Comparison of ENCODE assay signal across 10 cellular contexts in genomic region chr17:12022310-12022709, GRCh38. TPM values are rescaled to one million over a fixed set of nuclear protein-coding genes. Genes with fewer than 3 reads are reported as not detected.
DNase-seq lines count a peak whose midpoint lies in the region; ATAC-seq, FAIRE-seq and TF ChIP-seq lines count a peak whose summit lies in the region.
"Had no signal": no experiment of that assay in that cellular context is flagged by ENCODE, and none has a peak within 500 bp of the region (broad histone marks: within the 10 kb centered on the region; RNA-seq: fewer than 3 reads in every experiment).

No MANE protein-coding gene starts in this region.

- H3K4me3 Mint-ChIP-seq in T-helper 1 cell treated with Interleukin-12 subunit alpha and Interleukin-12 subunit beta and Interleukin-4 antibody, amounts not matched to agents 30 μg/mL and 1 μg/mL, for 36 hours: peak overlapping the region; percentile 65

- H3K27ac Mint-ChIP-seq in T-helper 1 cell treated with Interleukin-12 subunit alpha and Interleukin-12 subunit beta and Interleukin-4 antibody, amounts not matched to agents 30 μg/mL and 1 μg/mL, for 36 hours: no peak overlapping the region

- H4K8ac ChIP-seq in trophoblast cell (ENCODE audit: low read depth, low read length): no peak overlapping the region

- H4K20me1 ChIP-seq in PC-3 (ENCODE audit: low read length) (peaks cover 50% of the 10 kb centered on the region), endothelial cell of umbilical vein (replicated peaks; ENCODE audit: control insufficient read depth, extremely low read depth, insufficient read depth, low read length) (peaks cover 5% of the 10 kb centered on the region)

- CTCF ChIA-PET in PC-3 (lab: Charles Lee) (no interaction called here), endothelial cell of umbilical vein (lab: Charles Lee) (interaction anchor here (1.0 to 1.6 kb wide), 3 partner anchors 13 to 25 kb away, joined by 3 to 5 read pairs (median 3); partner anchors contain the start of gene ZNF18)

- H3K23ac ChIP-seq in trophoblast cell (ENCODE audit: low read length): no peak overlapping the region

- H2AFZ ChIP-seq in PC-3 (ENCODE audit: low read length) (no peak overlapping the region), endothelial cell of umbilical vein (ENCODE audit: low read depth, low read length) (no peak overlapping the region), trophoblast cell (ENCODE audit: insufficient read depth, low read length, poor library complexity) (no peak overlapping the region)

- H3K4ac ChIP-seq in trophoblast cell (ENCODE audit: low read depth, low read length): peak overlapping the region; percentile 86

- H3K9me3 Mint-ChIP-seq in T-helper 1 cell treated with Interleukin-12 subunit alpha and Interleukin-12 subunit beta and Interleukin-4 antibody, amounts not matched to agents 30 μg/mL and 1 μg/mL, for 36 hours: no peaks in the 10 kb centered on the region

- no peak overlapping the region for H2AK5ac ChIP-seq in trophoblast cell (ENCODE audit: low read length)

- H3K79me1 ChIP-seq in trophoblast cell (ENCODE audit: low read length): peaks cover 4% of the 10 kb centered on the region

- H3K9me2 ChIP-seq in PC-3 (replicated peaks; ENCODE audit: low read length): no peaks in the 10 kb centered on the region

- peaks cover 3% of the 10 kb centered on the region for H3F3A ChIP-seq in PC-3 (ENCODE audit: low read length, unreplicated experiment)

- no peak overlapping the region for H2BK120ac ChIP-seq in trophoblast cell (ENCODE audit: insufficient read depth, low read length, poor library complexity)

- H3K9me3 ChIP-seq in PC-3 (ENCODE audit: low read length): no peaks in the 10 kb centered on the region
- H3K9me3 ChIP-seq in endothelial cell of umbilical vein (replicated peaks; ENCODE audit: control insufficient read depth, insufficient read depth, low read length): no peaks in the 10 kb centered on the region
- H3K9me3 ChIP-seq in trophoblast cell (ENCODE audit: insufficient read depth, low read depth, low read length): no peaks in the 10 kb centered on the region

- DNase-seq in T-helper 1 cell (no peak), PC-3 (no peak), endothelial cell of umbilical vein (ENCODE audit: low read depth, low spot score) (no peak), trophoblast cell (no peak), NCI-H510A (lab: John Stamatoyannopoulos, UW) (no peak), OCI-M2 (lab: John Stamatoyannopoulos, UW; ENCODE audit: unreplicated experiment) (no peak), D341Med (ENCODE audit: low spot score) (no peak)
- DNase-seq: NCI-H524, WERI-Rb-1 had no signal

- H3K27me3 Mint-ChIP-seq in T-helper 1 cell treated with Interleukin-12 subunit alpha and Interleukin-12 subunit beta and Interleukin-4 antibody, amounts not matched to agents 30 μg/mL and 1 μg/mL, for 36 hours (ENCODE audit: low read depth): peaks cover 17% of the 10 kb centered on the region

- peak overlapping the region; percentile 81 for H3K4me2 ChIP-seq in PC-3 (ENCODE audit: low read length)
- peak overlapping the region; percentile 76 for H3K4me2 ChIP-seq in endothelial cell of umbilical vein (ENCODE audit: insufficient read depth, low read length)
- no peak overlapping the region for H3K4me2 ChIP-seq in trophoblast cell (ENCODE audit: low read length)

- H3K4me1 ChIP-seq in PC-3 (ENCODE audit: insufficient read depth, low read length) (peaks cover 49% of the 10 kb centered on the region), endothelial cell of umbilical vein (ENCODE audit: control insufficient read depth, extremely low read depth, insufficient read depth, low read length) (peaks cover 11% of the 10 kb centered on the region), trophoblast cell (ENCODE audit: control insufficient read depth in 1 of 2, insufficient read depth in 2 of 2, low read length in 2 of 2) (peaks cover 0 to 5% of the 10 kb centered on the region in 2 experiments)

- H3K9me1 ChIP-seq in endothelial cell of umbilical vein (replicated peaks; ENCODE audit: control insufficient read depth, extremely low read depth, insufficient read depth, low read length): no peaks in the 10 kb centered on the region

- no peak for TF ChIP-seq POLR2A in endothelial cell of umbilical vein (IDR thresholded peaks at IDR 0.05; ENCODE audit: low read depth, low read length)

- peaks cover 63% of the 10 kb centered on the region for H3K79me2 ChIP-seq in PC-3 (ENCODE audit: low read length)
- H3K79me2 ChIP-seq in endothelial cell of umbilical vein (ENCODE audit: control insufficient read depth, insufficient read depth, low read length): peaks cover 49% of the 10 kb centered on the region
- H3K79me2 ChIP-seq in trophoblast cell (ENCODE audit: control insufficient read depth, insufficient read depth, low read length, poor library complexity): peaks cover 12% of the 10 kb centered on the region

- dilution Hi-C loops in endothelial cell of umbilical vein (cut with MboI; ENCODE audit: extremely low pct_ligation_motif_present, low sequenced_read_pairs): no loop called here

- H3K27me3 ChIP-seq in PC-3 (ENCODE audit: low read length) (no peaks in the 10 kb centered on the region), endothelial cell of umbilical vein (ENCODE audit: control insufficient read depth in 2 of 2, insufficient read depth in 2 of 2, low read length in 2 of 2) (peaks cover 3 to 5% of the 10 kb centered on the region in 2 experiments), trophoblast cell (ENCODE audit: insufficient read depth, low read length) (no peaks in the 10 kb centered on the region)

- no peaks in the 10 kb centered on the region for H3K36me3 Mint-ChIP-seq in T-helper 1 cell treated with Interleukin-12 subunit alpha and Interleukin-12 subunit beta and Interleukin-4 antibody, amounts not matched to agents 30 μg/mL and 1 μg/mL, for 36 hours (ENCODE audit: low read depth)

- H2BK12ac ChIP-seq in trophoblast cell (ENCODE audit: low read length): no peak overlapping the region

- FAIRE-seq in endothelial cell of umbilical vein (lab: Jason Lieb, UNC): no peak

- no peak overlapping the region for H3K14ac ChIP-seq in trophoblast cell (ENCODE audit: low read length)

- POLR2A ChIA-PET in PC-3 (lab: Charles Lee; ENCODE audit: unreplicated experiment): interaction anchor here (0.7 kb wide), 1 partner anchor 25 kb away, joined by 4 read pairs; the partner anchor contains the start of gene ZNF18
- POLR2A ChIA-PET in endothelial cell of umbilical vein (lab: Charles Lee): interaction anchor here (0.7 to 1.2 kb wide), 2 partner anchors 25 to 31 kb away, joined by 8 to 11 read pairs; partner anchors contain the start of gene ZNF18

- H3K4me3 ChIP-seq in PC-3 (ENCODE audit: low read length): peak overlapping the region; percentile 83
- no peak overlapping the region for H3K4me3 ChIP-seq in endothelial cell of umbilical vein (replicated peaks in 1 of 3; ENCODE audit: insufficient read depth in 1 of 3, low read depth in 1 of 3, low read length in 3 of 3)
- H3K4me3 ChIP-seq in trophoblast cell (ENCODE audit: low read depth, low read length): no peak overlapping the region

- no peak overlapping the region for H4K12ac ChIP-seq in trophoblast cell (ENCODE audit: low read depth, low read length)

- H2BK5ac ChIP-seq in trophoblast cell (ENCODE audit: low read depth, low read length, poor library complexity): no peak overlapping the region

- H3K36me3 ChIP-seq in PC-3 (ENCODE audit: low read depth, low read length) (peaks cover 6% of the 10 kb centered on the region), endothelial cell of umbilical vein (ENCODE audit: control insufficient read depth in 2 of 2, extremely low read depth in 1 of 2, insufficient read depth in 2 of 2, low read length in 2 of 2) (no peaks in the 10 kb centered on the region), trophoblast cell (ENCODE audit: control insufficient read depth in 1 of 2, insufficient read depth in 2 of 2, low read length in 2 of 2) (peaks cover 0 to 2% of the 10 kb centered on the region in 2 experiments)
- H3K36me3 ChIP-seq: WERI-Rb-1 had no signal

- H3K27ac ChIP-seq in PC-3 (ENCODE audit: low read length): no peak overlapping the region
- no peak overlapping the region for H3K27ac ChIP-seq in endothelial cell of umbilical vein (ENCODE audit: insufficient read depth, low read depth, low read length)
- H3K27ac ChIP-seq in trophoblast cell (ENCODE audit: low read depth, low read length): no peak overlapping the region
- H3K27ac ChIP-seq: WERI-Rb-1 had no signal

- H3K9ac ChIP-seq in PC-3 (ENCODE audit: low read length) (peak overlapping the region; percentile 83; the same call in 1 of the 2 replicates), endothelial cell of umbilical vein (replicated peaks; ENCODE audit: extremely low read depth, insufficient read depth, low read length) (no peak overlapping the region), trophoblast cell (ENCODE audit: low read length) (no peak overlapping the region)

- H4K91ac ChIP-seq in trophoblast cell (ENCODE audit: low read depth, low read length): no peak overlapping the region

- TF ChIP-seq CTCF in PC-3 (conservative IDR thresholded peaks at IDR 0.05; ENCODE audit: low read depth, low read length) (no peak), endothelial cell of umbilical vein (IDR thresholded peaks at IDR 0.05; ENCODE audit: extremely low read depth in 1 of 2, insufficient read depth in 1 of 2, low read depth in 1 of 2, low read length in 2 of 2) (no peak)

- no CpG with 5 or more reads among the region's 2 CpGs for WGBS in trophoblast cell (ENCODE audit: extremely low coverage, insufficient coverage, insufficient read length)

- H3K4me1 Mint-ChIP-seq in T-helper 1 cell treated with Interleukin-12 subunit alpha and Interleukin-12 subunit beta and Interleukin-4 antibody, amounts not matched to agents 30 μg/mL and 1 μg/mL, for 36 hours (ENCODE audit: low read depth): peaks cover 24% of the 10 kb centered on the region

- ATAC-seq in PC-3: no peak

- no peak overlapping the region for H3K18ac ChIP-seq in trophoblast cell (ENCODE audit: low read length)

- intact Hi-C loops in PC-3 (cut with micrococcal nuclease) (no loop called here), endothelial cell of umbilical vein (cut with micrococcal nuclease) (no loop called here)

- no TSS peak for BruUV-seq in PC-3 (replicated peaks; lab: Mats Ljungman, UMichigan)
- no TSS peak for BruUV-seq in endothelial cell of umbilical vein (replicated peaks; lab: Mats Ljungman, UMichigan)

RNA-seq across cellular contexts. Expression of gene MAP2K4, which starts 1.6 kb away (rescaled TPM):
- total RNA-seq in PC-3 (2014; rRNA removed) (33.9 and 35.5 TPM in 2 replicates), endothelial cell of umbilical vein (17.5 and 21.0 TPM in 2 replicates)
- 7.5 and 8.6 TPM in 2 replicates for polyA plus RNA-seq in endothelial cell of umbilical vein
- 9.8 and 11.0 TPM in 2 replicates for polyA plus RNA-seq in endothelial cell of umbilical vein (2011; cell fraction: cytosol; rRNA removed)
- 16.6 and 19.2 TPM in 2 replicates for polyA plus RNA-seq in endothelial cell of umbilical vein (2011; cell fraction: nucleus; rRNA removed)
- polyA plus RNA-seq in endothelial cell of umbilical vein (2012): 15.3 and 18.4 TPM in 2 replicates
- 14.9 and 20.4 TPM in 2 replicates for polyA minus RNA-seq in endothelial cell of umbilical vein
- polyA minus RNA-seq in endothelial cell of umbilical vein (2011; cell fraction: cytosol; rRNA and poly(A)+ RNA removed): 10.2 TPM
- polyA minus RNA-seq in endothelial cell of umbilical vein (2011; cell fraction: nucleus; rRNA and poly(A)+ RNA removed): 22.2 and 36.7 TPM in 2 replicates
- 25.0 and 25.5 TPM in 2 replicates for polyA plus RNA-seq in trophoblast cell (2013)

RNA-seq across cellular contexts. Expression of gene ZNF18, which starts 25.0 kb away (rescaled TPM):
- total RNA-seq in PC-3 (2014; rRNA removed): 7.4 and 10.1 TPM in 2 replicates
- total RNA-seq in endothelial cell of umbilical vein: 4.2 and 5.8 TPM in 2 replicates
- polyA plus RNA-seq in endothelial cell of umbilical vein: 2.3 and 2.4 TPM in 2 replicates
- 3.4 and 3.7 TPM in 2 replicates for polyA plus RNA-seq in endothelial cell of umbilical vein (2011; cell fraction: cytosol; rRNA removed)
- 8.5 and 9.4 TPM in 2 replicates for polyA plus RNA-seq in endothelial cell of umbilical vein (2011; cell fraction: nucleus; rRNA removed)
- 4.7 and 6.2 TPM in 2 replicates for polyA plus RNA-seq in endothelial cell of umbilical vein (2012)
- polyA minus RNA-seq in endothelial cell of umbilical vein: 6.3 and 7.5 TPM in 2 replicates
- 0.82 TPM for polyA minus RNA-seq in endothelial cell of umbilical vein (2011; cell fraction: cytosol; rRNA and poly(A)+ RNA removed)
- 2.0 and 3.2 TPM in 2 replicates for polyA minus RNA-seq in endothelial cell of umbilical vein (2011; cell fraction: nucleus; rRNA and poly(A)+ RNA removed)
- polyA plus RNA-seq in trophoblast cell (2013): 4.4 and 4.8 TPM in 2 replicates
